In the genomic region with DNA sequence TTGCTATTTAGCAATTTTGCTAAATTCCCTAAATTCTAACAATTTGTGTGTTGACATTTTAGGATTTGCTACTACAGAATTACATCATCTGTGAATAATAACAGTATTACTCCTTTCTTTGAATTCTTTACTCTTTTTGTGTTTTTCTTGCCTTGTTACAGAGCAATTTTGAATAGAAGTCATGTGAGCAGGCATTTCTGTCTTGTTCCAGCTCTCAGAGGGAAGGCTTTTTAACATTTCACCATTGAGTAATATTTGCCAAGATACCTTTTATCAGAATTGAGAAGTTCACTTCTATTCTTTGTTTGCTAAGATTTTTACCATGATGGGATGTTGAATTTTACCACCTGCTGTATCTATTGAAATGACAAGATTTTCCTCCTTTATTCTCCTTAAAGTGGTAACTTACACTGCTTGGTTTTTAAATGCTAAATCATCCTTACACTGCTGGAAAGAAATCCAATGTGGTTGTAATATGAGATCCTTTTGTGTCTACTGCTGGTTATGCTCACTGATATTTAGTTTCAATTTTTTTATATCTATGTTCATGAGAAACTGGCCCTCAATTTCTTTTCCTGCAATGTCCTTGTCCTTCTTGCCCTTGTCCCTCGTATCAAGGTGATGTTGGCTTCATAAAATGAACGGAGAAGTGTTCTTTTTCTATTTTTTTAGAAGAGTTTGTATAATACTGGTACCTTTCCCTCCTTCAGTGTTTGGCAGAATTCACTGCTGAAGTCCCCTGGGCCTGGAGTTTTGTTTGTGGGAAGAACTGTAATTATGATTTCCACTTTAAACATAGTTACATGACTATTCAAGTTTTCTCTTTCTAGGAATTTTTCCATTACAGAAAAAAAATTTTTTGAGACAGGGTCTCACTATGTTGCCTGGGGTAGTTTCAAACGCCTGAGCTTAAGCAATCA, we compare ENCODE assay signal across 36 cellular contexts. TPM values are rescaled to one million over a fixed set of nuclear protein-coding genes. Genes with fewer than 3 reads are reported as not detected.
DNase-seq lines count a peak whose midpoint lies in the region; ATAC-seq and TF ChIP-seq lines count a peak whose summit lies in the region.
"Had no signal": no experiment of that assay in that cellular context is flagged by ENCODE, and none has a peak within 500 bp of the region (broad histone marks: within the 10 kb centered on the region; RNA-seq: fewer than 3 reads in every experiment).

No MANE protein-coding gene starts in this region.

- no peak for ATAC-seq in GM21786 (IDR thresholded peaks at IDR 0.05; ENCODE audit: unreplicated experiment)
- ATAC-seq in stimulated activated memory B cell treated with anti-CD40 and anti-IgM and Interleukin-4, amounts not matched to agents 10 μg/mL and 1 μg/mL and 100 μg/mL, for 72 hours = no peak
- ATAC-seq: activated T-cell treated with anti-CD3 and anti-CD28 coated beads, Interleukin-2, amount 50 U/mL, for 72 hours; CD8-positive, alpha-beta T cell; effector memory CD8-positive, alpha-beta T cell; left colon; naive thymus-derived CD8-positive, alpha-beta T cell; pancreas had no signal

- no peaks in the 10 kb centered on the region for H3K4me1 Mint-ChIP-seq in stimulated activated memory B cell treated with anti-CD40 and anti-IgM and Interleukin-4, amounts not matched to agents 10 μg/mL and 1 μg/mL and 100 μg/mL, for 72 hours
- H3K4me1 Mint-ChIP-seq: activated naive CD4-positive, alpha-beta T cell treated with anti-CD3 and anti-CD28 coated beads, Interleukin-2, amount 10 ng/mL, durations not matched to agents 7 days and 5 days; naive thymus-derived CD8-positive, alpha-beta T cell had no signal

- no peak overlapping the region for H3K4me3 Mint-ChIP-seq in stimulated activated memory B cell treated with anti-CD40 and anti-IgM and Interleukin-4, amounts not matched to agents 10 μg/mL and 1 μg/mL and 100 μg/mL, for 72 hours
- H3K4me3 Mint-ChIP-seq: activated naive CD4-positive, alpha-beta T cell treated with anti-CD3 and anti-CD28 coated beads, Interleukin-2, amount 10 ng/mL, durations not matched to agents 7 days and 5 days; activated T-cell treated with anti-CD3 and anti-CD28 coated beads, Interleukin-2, amount 50 U/mL, for 72 hours; CD8-positive, alpha-beta T cell; effector memory CD8-positive, alpha-beta T cell; HFFc6; naive thymus-derived CD8-positive, alpha-beta T cell; stimulated activated naive CD8-positive, alpha-beta T cell treated with anti-CD3 and anti-CD28 coated beads, Interleukin-15, Interleukin-2, amounts not matched to agents 100 ng/mL and 50 ng/mL, for 24 hours; T-helper 1 cell treated with Interleukin-12 subunit alpha and Interleukin-12 subunit beta and Interleukin-4 antibody, amounts not matched to agents 30 μg/mL and 1 μg/mL, for 36 hours had no signal

- H3K9me3 ChIP-seq in HUES64 (ENCODE audit: insufficient read depth, low read depth, low read length) = no peaks in the 10 kb centered on the region; the same call in 1 of the 2 replicates
- H3K9me3 ChIP-seq: ascending aorta, pancreas, SJSA1, tibial artery had no signal

- DNase-seq in DMS79 (lab: John Stamatoyannopoulos, UW) (peak; percentile 66), astrocyte of the cerebellum (ENCODE audit: low read depth) (peak; percentile 53), fibroblast of the aortic adventitia (ENCODE audit: low read depth) (peak; percentile 66), AG20443 (ENCODE audit: low spot score) (no peak), GM19238 (ENCODE audit: insufficient read length, low spot score) (no peak)
- DNase-seq: activated CD4-positive, alpha-beta T cell treated with anti-CD3 and anti-CD28 coated beads for 4 hours; activated naive CD4-positive, alpha-beta T cell treated with anti-CD3 and anti-CD28 coated beads, Interleukin-2, amount 10 ng/mL, durations not matched to agents 7 days and 5 days; activated T-cell treated with anti-CD3 and anti-CD28 coated beads, Interleukin-2, amount 50 U/mL, for 72 hours; CD8-positive, alpha-beta T cell; DMS153; effector memory CD8-positive, alpha-beta T cell; GDM1; head of caudate nucleus; HFFc6; left colon; mesenchymal stem cell; naive thymus-derived CD8-positive, alpha-beta T cell; NCI-H1417 treated with DMSO at 0.1 percent for 48 hours; NCI-H226; NK-92 treated with Interleukin-12 subunit alpha and Interleukin-12 subunit beta, amount 100 ng/mL, for 24 hours; pancreas; stimulated activated CD4-positive, alpha-beta T cell treated with anti-CD3 and anti-CD28 coated beads, Interleukin-12 subunit alpha, Interleukin-12 subunit beta, amount 100 ng/mL, for 4 hours; stimulated activated CD4-positive, alpha-beta T cell treated with anti-CD3 and anti-CD28 coated beads, Interleukin-4, amount 100 ng/mL, for 4 hours; tibial artery had no signal

- peaks cover 8% of the 10 kb centered on the region for H3K27me3 Mint-ChIP-seq in stimulated activated memory B cell treated with anti-CD40 and anti-IgM and Interleukin-4, amounts not matched to agents 10 μg/mL and 1 μg/mL and 100 μg/mL, for 72 hours
- H3K27me3 Mint-ChIP-seq: stimulated activated naive CD8-positive, alpha-beta T cell treated with anti-CD3 and anti-CD28 coated beads, Interleukin-15, Interleukin-2, amounts not matched to agents 100 ng/mL and 50 ng/mL, for 24 hours had no signal

- peaks cover 39% of the 10 kb centered on the region for H3K36me3 ChIP-seq in HUES64 (ENCODE audit: insufficient read depth, low read length)
- H3K36me3 ChIP-seq: ascending aorta, right atrium auricular region, SJSA1, tibial artery had no signal

- H3K27ac ChIP-seq in HUES64 (ENCODE audit: low read depth, low read length) = no peak overlapping the region
- H3K27ac ChIP-seq: ascending aorta, esophagus muscularis mucosa, HL-60, pancreas, right atrium auricular region, SJSA1, tibial artery had no signal

- peaks cover 3% of the 10 kb centered on the region for H3K9me3 Mint-ChIP-seq in stimulated activated memory B cell treated with anti-CD40 and anti-IgM and Interleukin-4, amounts not matched to agents 10 μg/mL and 1 μg/mL and 100 μg/mL, for 72 hours
- H3K9me3 Mint-ChIP-seq: activated naive CD4-positive, alpha-beta T cell treated with anti-CD3 and anti-CD28 coated beads, Interleukin-2, amount 10 ng/mL, durations not matched to agents 7 days and 5 days; CD8-positive, alpha-beta T cell; effector memory CD8-positive, alpha-beta T cell; HFFc6; stimulated activated naive CD8-positive, alpha-beta T cell treated with anti-CD3 and anti-CD28 coated beads, Interleukin-15, Interleukin-2, amounts not matched to agents 100 ng/mL and 50 ng/mL, for 24 hours; T-helper 1 cell treated with Interleukin-12 subunit alpha and Interleukin-12 subunit beta and Interleukin-4 antibody, amounts not matched to agents 30 μg/mL and 1 μg/mL, for 36 hours had no signal

- in situ Hi-C loops in astrocyte of the cerebellum (cut with HindIII; ENCODE audit: low sequenced_read_pairs) = no loop called here

- peaks cover 5% of the 10 kb centered on the region for H3K36me3 Mint-ChIP-seq in stimulated activated memory B cell treated with anti-CD40 and anti-IgM and Interleukin-4, amounts not matched to agents 10 μg/mL and 1 μg/mL and 100 μg/mL, for 72 hours
- H3K36me3 Mint-ChIP-seq: activated naive CD4-positive, alpha-beta T cell treated with anti-CD3 and anti-CD28 coated beads, Interleukin-2, amount 10 ng/mL, durations not matched to agents 7 days and 5 days; CD8-positive, alpha-beta T cell had no signal

- no peak for TF ChIP-seq CTCF in astrocyte of the cerebellum (IDR thresholded peaks at IDR 0.05; ENCODE audit: low read depth, low read length, missing control alignments)
- no peak for TF ChIP-seq CTCF in fibroblast of the aortic adventitia (IDR thresholded peaks at IDR 0.05; ENCODE audit: insufficient read depth, low read length)

- H3K4me3 ChIP-seq in HUES64 (ENCODE audit: low read length) (no peak overlapping the region), astrocyte of the cerebellum (ENCODE audit: low read depth, low read length) (no peak overlapping the region), fibroblast of the aortic adventitia (ENCODE audit: low read depth, low read length) (no peak overlapping the region)
- H3K4me3 ChIP-seq: ascending aorta, esophagus muscularis mucosa, pancreas, right atrium auricular region, SJSA1, tibial artery had no signal

- peaks cover 7% of the 10 kb centered on the region for H3K4me1 ChIP-seq in HUES64 (ENCODE audit: insufficient read depth, low read length)
- H3K4me1 ChIP-seq: ascending aorta, pancreas, right atrium auricular region, SJSA1, tibial artery had no signal

- H3K27ac Mint-ChIP-seq in stimulated activated memory B cell treated with anti-CD40 and anti-IgM and Interleukin-4, amounts not matched to agents 10 μg/mL and 1 μg/mL and 100 μg/mL, for 72 hours = no peak overlapping the region
- H3K27ac Mint-ChIP-seq: activated naive CD4-positive, alpha-beta T cell treated with anti-CD3 and anti-CD28 coated beads, Interleukin-2, amount 10 ng/mL, durations not matched to agents 7 days and 5 days; activated T-cell treated with anti-CD3 and anti-CD28 coated beads, Interleukin-2, amount 50 U/mL, for 72 hours; CD8-positive, alpha-beta T cell; effector memory CD8-positive, alpha-beta T cell; HFFc6; naive thymus-derived CD8-positive, alpha-beta T cell; stimulated activated naive CD8-positive, alpha-beta T cell treated with anti-CD3 and anti-CD28 coated beads, Interleukin-15, Interleukin-2, amounts not matched to agents 100 ng/mL and 50 ng/mL, for 24 hours; T-helper 1 cell treated with Interleukin-12 subunit alpha and Interleukin-12 subunit beta and Interleukin-4 antibody, amounts not matched to agents 30 μg/mL and 1 μg/mL, for 36 hours had no signal

- H3K27me3 ChIP-seq in HUES64 (ENCODE audit: insufficient read depth, low read length) = no peaks in the 10 kb centered on the region
- H3K27me3 ChIP-seq: ascending aorta, esophagus muscularis mucosa, pancreas, right atrium auricular region, SJSA1, tibial artery had no signal

- 85% methylated on average over 3 of the region's 3 CpGs for WGBS in HUES64

- 0 out of 2 replicates have a peak overlapping the region, but pooled peaks have one; percentile 23 for H3K9ac ChIP-seq in HUES64 (ENCODE audit: low read depth, low read length)

RNA-seq across cellular contexts. Expression of gene ATP6V0A4, which starts 50.3 kb away (rescaled TPM):
- 0.25 TPM for polyA plus RNA-seq in HUES64 (2013, experiment 1 of 2)
- 0.38 TPM for polyA plus RNA-seq in HUES64 (2013, experiment 2 of 2)
- not detected in 2 replicates for total RNA-seq in fibroblast of the aortic adventitia (ENCODE audit: low replicate concordance)
- total RNA-seq: ascending aorta; CD8-positive, alpha-beta T cell; esophagus muscularis mucosa; left colon; naive thymus-derived CD8-positive, alpha-beta T cell; right atrium auricular region had no signal
- polyA plus RNA-seq: naive thymus-derived CD8-positive, alpha-beta T cell had no signal

RNA-seq across cellular contexts. Expression of gene TMEM213, which starts 50.5 kb away (rescaled TPM):
- polyA plus RNA-seq in HUES64 (2013, experiment 1 of 2) = 0.05 TPM
- polyA plus RNA-seq in HUES64 (2013, experiment 2 of 2) = not detected
- 0.33 TPM in 1 of 2 replicates, not detected in the other for total RNA-seq in fibroblast of the aortic adventitia (ENCODE audit: low replicate concordance)
- total RNA-seq: ascending aorta; CD8-positive, alpha-beta T cell; cerebellum; esophagus muscularis mucosa; HFFc6; left colon; M059J; naive thymus-derived CD8-positive, alpha-beta T cell; right atrium auricular region; SJSA1 had no signal
- polyA plus RNA-seq: naive thymus-derived CD8-positive, alpha-beta T cell had no signal

Comparison
In these comparisons a context has a peak if more than half of its experiments do, and no peak if none do; other contexts are left out.
1. DNase-seq: peak in DMS79 (single experiment), astrocyte of the cerebellum (single experiment) and fibroblast of the aortic adventitia (single experiment); none in AG20443 (single experiment) and GM19238 (single experiment).